Comparison of ENCODE assay signal across 1 cellular context in genomic region chr3:101253429-101253828, GRCh38.
A peak's percentile ranks its signal among the peaks of the same experiment; 100 is the strongest.
TF ChIP-seq lines count a peak whose summit lies in the region.

No MANE protein-coding gene starts in this region.

TF ChIP-seq in K562, 482 proteins besides CTCF, POLR2A, EP300 and RAD21 (continued from another document):
- TF ChIP-seq, protein P1, sequence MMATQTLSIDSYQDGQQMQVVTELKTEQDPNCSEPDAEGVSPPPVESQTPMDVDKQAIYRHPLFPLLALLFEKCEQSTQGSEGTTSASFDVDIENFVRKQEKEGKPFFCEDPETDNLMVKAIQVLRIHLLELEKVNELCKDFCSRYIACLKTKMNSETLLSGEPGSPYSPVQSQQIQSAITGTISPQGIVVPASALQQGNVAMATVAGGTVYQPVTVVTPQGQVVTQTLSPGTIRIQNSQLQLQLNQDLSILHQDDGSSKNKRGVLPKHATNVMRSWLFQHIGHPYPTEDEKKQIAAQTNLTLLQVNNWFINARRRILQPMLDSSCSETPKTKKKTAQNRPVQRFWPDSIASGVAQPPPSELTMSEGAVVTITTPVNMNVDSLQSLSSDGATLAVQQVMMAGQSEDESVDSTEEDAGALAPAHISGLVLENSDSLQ (IDR thresholded peaks at IDR 0.05) = peak; percentile 49
- no peak for TF ChIP-seq ZNF3 (CRISPR knock-in tag; IDR thresholded peaks at IDR 0.05)
- peak; percentile 47; the same call in 1 of the 2 replicates for TF ChIP-seq ATF3 (IDR thresholded peaks at IDR 0.05)
- TF ChIP-seq ATF3 (CRISPR knock-in tag; conservative IDR thresholded peaks at IDR 0.05) = no peak
